Comparison of ENCODE assay signal across 17 cellular contexts in genomic region chr2:231922945-231923344, GRCh38. TPM values are rescaled to one million over a fixed set of nuclear protein-coding genes. Genes with fewer than 3 reads are reported as not detected.
"Had no signal": no experiment of that assay in that cellular context is flagged by ENCODE, and none has a peak within 500 bp of the region (broad histone marks: within the 10 kb centered on the region; RNA-seq: fewer than 3 reads in every experiment).

No MANE protein-coding gene starts in this region.

- H3K36me3 ChIP-seq: breast epithelium, sigmoid colon had no signal

- H3K9me3 Mint-ChIP-seq: activated B cell treated with CpG ODN at 0.5 μM for 24 hours; naive thymus-derived CD8-positive, alpha-beta T cell had no signal

- H3K9me3 ChIP-seq: breast epithelium, mucosa of descending colon, psoas muscle, sigmoid colon had no signal

- H3K27ac ChIP-seq: breast epithelium, dorsolateral prefrontal cortex, psoas muscle, sigmoid colon had no signal

- DNase-seq: activated B cell treated with CpG ODN at 0.5 μM for 24 hours; activated CD4-positive, alpha-beta T cell treated with anti-CD3 and anti-CD28 coated beads, Interleukin-2, amount 50 U/mL, for 1 hour; activated gamma-delta T cell; activated T-cell treated with anti-CD3 and anti-CD28 coated beads for 4 hours; anterior cingulate cortex; hypothalamus; naive thymus-derived CD8-positive, alpha-beta T cell; occipital lobe; psoas muscle; sigmoid colon; stimulated activated CD4-positive, alpha-beta T cell treated with anti-CD3 and anti-CD28 coated beads, Interleukin-12 subunit alpha, Interleukin-12 subunit beta, amount 100 ng/mL, for 4 hours; stimulated activated naive CD4-positive, alpha-beta T cell treated with Interleukin-2 at 50 U/mL for 16 hours; T-helper 17 cell had no signal

- ATAC-seq: mucosa of descending colon; naive thymus-derived CD8-positive, alpha-beta T cell; psoas muscle; T-helper 17 cell had no signal

- H3K36me3 Mint-ChIP-seq: activated naive CD8-positive, alpha-beta T cell; naive thymus-derived CD8-positive, alpha-beta T cell had no signal

- H3K4me3 Mint-ChIP-seq: activated B cell treated with CpG ODN at 0.5 μM for 24 hours, T-helper 17 cell had no signal

- H3K27ac Mint-ChIP-seq: activated B cell treated with CpG ODN at 0.5 μM for 24 hours; activated naive CD8-positive, alpha-beta T cell; naive thymus-derived CD8-positive, alpha-beta T cell; T-helper 17 cell had no signal

- H3K4me3 ChIP-seq: breast epithelium, dorsolateral prefrontal cortex, mucosa of descending colon, psoas muscle, sigmoid colon had no signal

RNA-seq across cellular contexts. Expression of gene NPPC, which starts 3.3 kb away (rescaled TPM):
- total RNA-seq: activated B cell treated with CpG ODN at 0.5 μM for 24 hours; naive thymus-derived CD8-positive, alpha-beta T cell; occipital lobe; T-helper 17 cell had no signal
